ENCODE assay signal across 8 cellular contexts in genomic region chr18:54392621-54393023, GRCh38. TPM values are rescaled to one million over a fixed set of nuclear protein-coding genes. Genes with fewer than 3 reads are reported as not detected.
DNase-seq lines count a peak whose midpoint lies in the region; ATAC-seq, FAIRE-seq and TF ChIP-seq lines count a peak whose summit lies in the region.

No MANE protein-coding gene starts in this region.

- POLR2A ChIA-PET in K562 (lab: Yijun Ruan, JAX): interaction anchor here (1.5 to 1.7 kb wide), 2 partner anchors 10 to 13 kb away, joined by 4 to 5 read pairs; no protein-coding TSS in a partner anchor

- WGBS in K562 (ENCODE audit: insufficient coverage, low coverage, missing lambda C conversion rate): 50% methylated on average over 2 of the region's 2 CpGs

- CTCF ChIA-PET in K562 (lab: Yijun Ruan, JAX; ENCODE audit: low intra/inter-chr PET ratio): interaction anchor here (0.7 kb wide), 1 partner anchor 255 kb away, joined by 4 read pairs; no protein-coding TSS in a partner anchor

- no peaks in the 10 kb centered on the region for H3K9me1 ChIP-seq in K562 (ENCODE audit: control insufficient read depth, insufficient read depth, low read length)

- H3K79me2 ChIP-seq in K562 (ENCODE audit: control insufficient read depth, insufficient read depth, low read length): no peaks in the 10 kb centered on the region

- no peak for TF ChIP-seq POLR2A in K562 (conservative IDR thresholded peaks at IDR 0.05)

- H3K9me3 ChIP-seq in K562 (replicated peaks; ENCODE audit: control insufficient read depth, insufficient read depth, low read depth, low read length) (no peaks in the 10 kb centered on the region; the same call in 1 of the 2 replicates), kidney (ENCODE audit: control insufficient read depth in 1 of 2, low read length in 2 of 2) (no peaks in the 10 kb centered on the region), tibial artery (no peaks in the 10 kb centered on the region)

- no peak overlapping the region for H3K4me2 ChIP-seq in K562 (ENCODE audit: insufficient read depth, low read length)

- DNase-seq in Daoy (ENCODE audit: low read depth) (peak; percentile 11), NCI-H748 (lab: John Stamatoyannopoulos, UW; ENCODE audit: unreplicated experiment) (peak; percentile 79), K562 (ENCODE audit: extremely low read depth in 1 of 4, low spot score in 3 of 4) (peak; percentile 30 to 63 (median 36)), kidney (no peak), tibial artery (no peak), occipital lobe (lab: John Stamatoyannopoulos, UW) (no peak)

- FAIRE-seq in K562 (lab: Jason Lieb, UNC): peak; percentile 62
- peak; percentile 29 for FAIRE-seq in kidney (lab: Jason Lieb, UNC)

- intact Hi-C loops in K562 (cut with micrococcal nuclease): loop anchor here (2.0 to 10.0 kb wide), 4 partner anchors 35 to 278 kb away; partner anchors contain the start of genes C18orf54 and STARD6
- intact Hi-C loops in kidney (cut with DNase I): no loop called here
- intact Hi-C loops in tibial artery (cut with DNase I; ENCODE audit: low total_unique reads): no loop called here

- H3K4me1 ChIP-seq in K562 (replicated peaks in 1 of 2; ENCODE audit: control insufficient read depth in 2 of 2, insufficient read depth in 2 of 2, low read length in 2 of 2): peaks cover 6 to 23% of the 10 kb centered on the region in 2 experiments; a peak in 4 of 5 replicates
- H3K4me1 ChIP-seq in kidney (ENCODE audit: control insufficient read depth in 1 of 2, insufficient read depth in 1 of 2, low read depth in 1 of 2, low read length in 2 of 2): no peaks in the 10 kb centered on the region
- peaks cover 0 to 7% (median 0%) of the 10 kb centered on the region in 4 donors for H3K4me1 ChIP-seq in tibial artery

- in situ Hi-C loops in K562 (cut with MboI): no loop called here

- no peak for TF ChIP-seq EP300 in K562 (IDR thresholded peaks at IDR 0.05; ENCODE audit: low read length)

- H3K36me3 ChIP-seq in K562 (ENCODE audit: control insufficient read depth, insufficient read depth, low read length) (no peaks in the 10 kb centered on the region), kidney (ENCODE audit: control insufficient read depth in 1 of 2, insufficient read depth in 2 of 2, low read length in 2 of 2) (no peaks in the 10 kb centered on the region), tibial artery (no peaks in the 10 kb centered on the region)

- TF ChIP-seq CTCF in K562 (IDR thresholded peaks at IDR 0.05 in 2 of 3, conservative IDR thresholded peaks at IDR 0.05 in 1 of 3; ENCODE audit: insufficient read depth in 2 of 3, low read depth in 1 of 3, low read length in 3 of 3) (peak; percentile 31 to 60 (median 57); a peak in 5 of 6 replicates), kidney (IDR thresholded peaks at IDR 0.05; ENCODE audit: borderline replicate concordance, extremely low read depth, insufficient read depth) (peak; percentile 58), tibial artery (IDR thresholded peaks at IDR 0.05) (peak; percentile 58 to 67)

- H2AFZ ChIP-seq in K562 (ENCODE audit: low read depth, low read length): peak overlapping the region; percentile 53

- no TSS peak for BruUV-seq in K562 (replicated peaks; lab: Mats Ljungman, UMichigan)

- H3K27ac ChIP-seq in K562 (ENCODE audit: extremely low read depth, low read depth, low read length) (no peak overlapping the region), kidney (ENCODE audit: low read depth in 2 of 2, low read length in 2 of 2) (no peak overlapping the region), tibial artery (no peak overlapping the region)

- no peaks in the 10 kb centered on the region; a peak in 1 of 5 replicates for H3K27me3 ChIP-seq in K562 (ENCODE audit: control insufficient read depth in 2 of 2, insufficient read depth in 2 of 2, low read length in 2 of 2)
- H3K27me3 ChIP-seq in tibial artery: no peaks in the 10 kb centered on the region

- H3K4me3 ChIP-seq in K562: no peak overlapping the region
- no peak overlapping the region for H3K4me3 ChIP-seq in kidney (ENCODE audit: low read length in 2 of 2)
- H3K4me3 ChIP-seq in tibial artery: no peak overlapping the region

- peak; percentile 56 for ATAC-seq in GM19452 (IDR thresholded peaks at IDR 0.05; ENCODE audit: unreplicated experiment)
- ATAC-seq in HG03520 (IDR thresholded peaks at IDR 0.05; ENCODE audit: unreplicated experiment): peak; percentile 76
- ATAC-seq in K562: peak; percentile 59

- H3K9ac ChIP-seq in K562 (ENCODE audit: insufficient read depth in 1 of 2, low read depth in 2 of 2, low read length in 2 of 2) (no peak overlapping the region), kidney (ENCODE audit: low read length in 2 of 2) (no peak overlapping the region)

- no peaks in the 10 kb centered on the region; the same call in 1 of the 2 replicates for H4K20me1 ChIP-seq in K562 (replicated peaks; ENCODE audit: control insufficient read depth, insufficient read depth, low read length)

- peak; percentile 58 to 65 for TF ChIP-seq RAD21 in K562 (CRISPR knock-in tag; conservative IDR thresholded peaks at IDR 0.05 in 1 of 2, IDR thresholded peaks at IDR 0.05 in 1 of 2)

TF ChIP-seq in K562, 482 proteins besides CTCF, POLR2A, EP300 and RAD21 (continues in another document):
- no peak for TF ChIP-seq MYC (IDR thresholded peaks at IDR 0.05; ENCODE audit: low read depth, low read length)
- TF ChIP-seq MYC (CRISPR knock-in tag; IDR thresholded peaks at IDR 0.05; ENCODE audit: borderline replicate concordance, low read depth): no peak
- TF ChIP-seq PPARD (CRISPR knock-in tag; IDR thresholded peaks at IDR 0.05): no peak
- 0 out of 2 replicates have a peak, but pooled peaks have one; percentile 31 for TF ChIP-seq SMC3 (conservative IDR thresholded peaks at IDR 0.05; ENCODE audit: insufficient read depth, low read depth, low read length)
- TF ChIP-seq XRCC3 (IDR thresholded peaks at IDR 0.05): no peak
- no peak for TF ChIP-seq CSDE1 (IDR thresholded peaks at IDR 0.05)
- TF ChIP-seq SUPT5H (IDR thresholded peaks at IDR 0.05): no peak
- no peak for TF ChIP-seq MTA3 (IDR thresholded peaks at IDR 0.05; ENCODE audit: borderline replicate concordance)
- TF ChIP-seq HDAC3 (IDR thresholded peaks at IDR 0.05; ENCODE audit: borderline replicate concordance, partially characterized antibody): no peak
- no peak for TF ChIP-seq MAX (CRISPR knock-in tag; IDR thresholded peaks at IDR 0.05)
- TF ChIP-seq HNRNPK (IDR thresholded peaks at IDR 0.05; ENCODE audit: low read depth, low read length, poor library complexity, severe bottlenecking): no peak
- TF ChIP-seq GABPB2 (CRISPR knock-in tag; conservative IDR thresholded peaks at IDR 0.05): no peak
- TF ChIP-seq ZNF3 (CRISPR knock-in tag; IDR thresholded peaks at IDR 0.05): no peak
- TF ChIP-seq ZEB2 (IDR thresholded peaks at IDR 0.05): no peak
- TF ChIP-seq U2AF1 (optimal IDR thresholded peaks at IDR 0.05; ENCODE audit: low read depth, low read length): no peak

RNA-seq across cellular contexts. Expression of gene C18orf54, which starts 34.9 kb away (rescaled TPM):
- total RNA-seq in Daoy (2014; rRNA removed; shearing (Covaris generic)): 5.8 and 7.7 TPM in 2 replicates
- 5.3 and 26.8 TPM in 2 replicates for total RNA-seq in K562 (2011; cell fraction: chromatin; rRNA removed; ENCODE audit: low replicate concordance)
- 2.0 and 2.9 TPM in 2 replicates for total RNA-seq in K562 (2011; cell fraction: nucleolus; rRNA removed)
- 7.3 and 11.8 TPM in 2 replicates for total RNA-seq in K562 (2011; cell fraction: nucleoplasm; rRNA removed)
- total RNA-seq in K562 (2014; rRNA removed) (3.0 and 3.9 TPM in 2 replicates), K562 (2014; rRNA removed; fragmentation: Illumina TruSeq; extraction: Trizol) (5.0 and 5.6 TPM in 2 replicates), K562 (2015; rRNA removed; fragmentation: Illumina TruSeq; extraction: Trizol) (3.8 and 4.3 TPM in 2 replicates), K562 (2021) (8.3 and 8.7 TPM in 2 replicates), kidney (3.1 TPM), occipital lobe (8.7 TPM)
- polyA plus RNA-seq in K562 (2011; rRNA removed) (5.0 and 6.3 TPM in 2 replicates), K562 (2014; fragmentation: Illumina TruSeq; extraction: Trizol) (5.1 and 6.7 TPM in 2 replicates), K562 (2014; fragmentation: Nextera tagmentation; extraction: Ambion mirVana) (1 to 10 TPM; 3.2 to 3.9 TPM), K562 (2014; rRNA removed) (2.9 and 3.0 TPM in 2 replicates), kidney (ENCODE audit: insufficient read depth, low read depth, low replicate concordance) (0.65 TPM)
- 0.69 and 2.2 TPM in 2 replicates for polyA plus RNA-seq in K562 (2011; cell fraction: cytosol; rRNA removed)
- 4.1 and 5.6 TPM in 2 replicates for polyA plus RNA-seq in K562 (2011; cell fraction: nucleus; rRNA removed)
- 3.7 and 5.5 TPM in 2 replicates for polyA plus RNA-seq in K562 (2012)
- 8.2 and 9.4 TPM in 2 replicates for polyA minus RNA-seq in K562 (2011; rRNA and poly(A)+ RNA removed)
- 4.7 and 7.4 TPM in 2 replicates for polyA minus RNA-seq in K562 (2011; cell fraction: cytosol; rRNA and poly(A)+ RNA removed)
- polyA minus RNA-seq in K562 (2011; cell fraction: nucleus; rRNA and poly(A)+ RNA removed): 5.7 and 9.4 TPM in 2 replicates

RNA-seq across cellular contexts. Expression of gene STARD6, which starts 35.0 kb away (rescaled TPM):
- 0.11 TPM in 1 of 2 replicates, not detected in the other for total RNA-seq in Daoy (2014; rRNA removed; shearing (Covaris generic))
- not detected in 2 replicates for total RNA-seq in K562 (2011; cell fraction: chromatin; rRNA removed; ENCODE audit: low replicate concordance)
- not detected in 2 replicates for total RNA-seq in K562 (2011; cell fraction: nucleolus; rRNA removed)
- total RNA-seq in K562 (2011; cell fraction: nucleoplasm; rRNA removed): not detected in 2 replicates
- not detected in 2 replicates for total RNA-seq in K562 (2014; rRNA removed)
- not detected in 2 replicates for total RNA-seq in K562 (2014; rRNA removed; fragmentation: Illumina TruSeq; extraction: Trizol)
- not detected in 2 replicates for total RNA-seq in K562 (2015; rRNA removed; fragmentation: Illumina TruSeq; extraction: Trizol)
- not detected in 2 replicates for total RNA-seq in K562 (2021)
- not detected in 2 replicates for polyA plus RNA-seq in K562 (2011; rRNA removed)
- not detected in 2 replicates for polyA plus RNA-seq in K562 (2011; cell fraction: cytosol; rRNA removed)
- polyA plus RNA-seq in K562 (2011; cell fraction: nucleus; rRNA removed): not detected in 2 replicates
- 0.10 TPM in 1 of 2 replicates, not detected in the other for polyA plus RNA-seq in K562 (2012)
- polyA plus RNA-seq in K562 (2014; fragmentation: Illumina TruSeq; extraction: Trizol): not detected in 2 replicates
- polyA plus RNA-seq in K562 (2014; fragmentation: Nextera tagmentation; extraction: Ambion mirVana): under 1 TPM; 0.11 to 0.15 TPM
- not detected in 2 replicates for polyA plus RNA-seq in K562 (2014; rRNA removed)
- polyA minus RNA-seq in K562 (2011; rRNA and poly(A)+ RNA removed): not detected in 2 replicates
- polyA minus RNA-seq in K562 (2011; cell fraction: cytosol; rRNA and poly(A)+ RNA removed): not detected in 2 replicates
- not detected in 2 replicates for polyA minus RNA-seq in K562 (2011; cell fraction: nucleus; rRNA and poly(A)+ RNA removed)
- total RNA-seq in kidney: 0.19 TPM
- not detected for polyA plus RNA-seq in kidney (ENCODE audit: insufficient read depth, low read depth, low replicate concordance)
- not detected for total RNA-seq in occipital lobe

Comparison
In these comparisons a context has a peak if more than half of its experiments do, and no peak if none do; other contexts are left out.
1. DNase-seq: peak in Daoy (single experiment), NCI-H748 (single experiment) and K562 (4 of 4); none in kidney (single experiment), tibial artery (0 of 2) and occipital lobe (single experiment).
2. Peak in every context shown above with its lines, with median percentiles within 50 percentile points of each other: ATAC-seq and CTCF ChIP-seq.